In genomic region chr3:197737319-197737649, GRCh38 we compare ENCODE assay signal across 8 cellular contexts. TPM values are rescaled to one million over a fixed set of nuclear protein-coding genes. Genes with fewer than 3 reads are reported as not detected.
DNase-seq lines count a peak whose midpoint lies in the region; ATAC-seq lines count a peak whose summit lies in the region.

No MANE protein-coding gene starts in this region.

- CTCF ChIA-PET in activated CD4-positive, alpha-beta memory T cell treated with anti-CD3 and anti-CD28 coated beads, Interleukin-2, amount 10 ng/mL, durations not matched to agents 7 days and 5 days (lab: Charles Lee): interaction anchor here (1.9 kb wide), 1 partner anchor 25 kb away, joined by 8 read pairs; no protein-coding TSS in a partner anchor

- DNase-seq in NCI-H1105 (lab: John Stamatoyannopoulos, UW) (peak; percentile 59), NCI-H1105 treated with DMSO at 0.1 percent for 48 hours (lab: John Stamatoyannopoulos, UW) (no peak), NCI-H128 (lab: John Stamatoyannopoulos, UW; ENCODE audit: unreplicated experiment) (no peak), NCI-H82 treated with DMSO at 0.1 percent for 48 hours (lab: John Stamatoyannopoulos, UW; ENCODE audit: unreplicated experiment) (no peak)
- DNase-seq in activated CD4-positive, alpha-beta memory T cell treated with anti-CD3 and anti-CD28 coated beads, Interleukin-2, amount 10 ng/mL, durations not matched to agents 7 days and 5 days: no peak
- DNase-seq in stimulated activated naive B cell treated with anti-CD40 and anti-IgM and Interleukin-4, amounts not matched to agents 10 μg/mL and 1 μg/mL and 100 μg/mL, for 72 hours: no peak

- H3K27ac Mint-ChIP-seq in activated CD4-positive, alpha-beta memory T cell treated with anti-CD3 and anti-CD28 coated beads, Interleukin-2, amount 10 ng/mL, durations not matched to agents 7 days and 5 days: peak overlapping the region; percentile 60
- H3K27ac Mint-ChIP-seq in stimulated activated naive B cell treated with anti-CD40 and anti-IgM and Interleukin-4, amounts not matched to agents 10 μg/mL and 1 μg/mL and 100 μg/mL, for 72 hours: peak overlapping the region; percentile 99

- peak overlapping the region; percentile 92 for H3K4me3 Mint-ChIP-seq in activated CD4-positive, alpha-beta memory T cell treated with anti-CD3 and anti-CD28 coated beads, Interleukin-2, amount 10 ng/mL, durations not matched to agents 7 days and 5 days
- peak overlapping the region; percentile 88 to 98 for H3K4me3 Mint-ChIP-seq in stimulated activated naive B cell treated with anti-CD40 and anti-IgM and Interleukin-4, amounts not matched to agents 10 μg/mL and 1 μg/mL and 100 μg/mL, for 72 hours

- H3K4me3 ChIP-seq in iPS-11a (ENCODE audit: low read depth, low read length): peak overlapping the region; percentile 80

- H3K9me3 Mint-ChIP-seq in activated CD4-positive, alpha-beta memory T cell treated with anti-CD3 and anti-CD28 coated beads, Interleukin-2, amount 10 ng/mL, durations not matched to agents 7 days and 5 days: no peaks in the 10 kb centered on the region
- no peaks in the 10 kb centered on the region for H3K9me3 Mint-ChIP-seq in stimulated activated naive B cell treated with anti-CD40 and anti-IgM and Interleukin-4, amounts not matched to agents 10 μg/mL and 1 μg/mL and 100 μg/mL, for 72 hours

- H3K27me3 Mint-ChIP-seq in activated CD4-positive, alpha-beta memory T cell treated with anti-CD3 and anti-CD28 coated beads, Interleukin-2, amount 10 ng/mL, durations not matched to agents 7 days and 5 days: no peaks in the 10 kb centered on the region
- no peaks in the 10 kb centered on the region for H3K27me3 Mint-ChIP-seq in stimulated activated naive B cell treated with anti-CD40 and anti-IgM and Interleukin-4, amounts not matched to agents 10 μg/mL and 1 μg/mL and 100 μg/mL, for 72 hours

- H3K4me1 Mint-ChIP-seq in activated CD4-positive, alpha-beta memory T cell treated with anti-CD3 and anti-CD28 coated beads, Interleukin-2, amount 10 ng/mL, durations not matched to agents 7 days and 5 days: peaks cover 38% of the 10 kb centered on the region
- peaks cover 24 to 51% of the 10 kb centered on the region in 2 donors for H3K4me1 Mint-ChIP-seq in stimulated activated naive B cell treated with anti-CD40 and anti-IgM and Interleukin-4, amounts not matched to agents 10 μg/mL and 1 μg/mL and 100 μg/mL, for 72 hours

- POLR2A ChIA-PET in activated CD4-positive, alpha-beta memory T cell treated with anti-CD3 and anti-CD28 coated beads, Interleukin-2, amount 10 ng/mL, durations not matched to agents 7 days and 5 days (lab: Charles Lee): interaction anchor here (2.0 to 4.1 kb wide), 2 partner anchors 24 to 54 kb away, joined by 9 to 37 read pairs; partner anchors contain the start of gene LRCH3

- no peak for ATAC-seq in stimulated activated naive B cell treated with anti-CD40 and anti-IgM and Interleukin-4, amounts not matched to agents 10 μg/mL and 1 μg/mL and 100 μg/mL, for 72 hours (replicated peaks)
- ATAC-seq in HG02610 (IDR thresholded peaks at IDR 0.05; ENCODE audit: unreplicated experiment): no peak

- H3K36me3 Mint-ChIP-seq in activated CD4-positive, alpha-beta memory T cell treated with anti-CD3 and anti-CD28 coated beads, Interleukin-2, amount 10 ng/mL, durations not matched to agents 7 days and 5 days (ENCODE audit: low read depth): peaks cover 16% of the 10 kb centered on the region
- H3K36me3 Mint-ChIP-seq in stimulated activated naive B cell treated with anti-CD40 and anti-IgM and Interleukin-4, amounts not matched to agents 10 μg/mL and 1 μg/mL and 100 μg/mL, for 72 hours: peaks cover 25 to 39% of the 10 kb centered on the region in 2 donors

RNA-seq across cellular contexts. Expression of gene RUBCN, which starts 0.6 kb away (rescaled TPM):
- 10 to 100 TPM; 46.8 to 47.4 TPM for total RNA-seq in activated CD4-positive, alpha-beta memory T cell treated with anti-CD3 and anti-CD28 coated beads, Interleukin-2, amount 10 ng/mL, durations not matched to agents 7 days and 5 days

RNA-seq across cellular contexts. Expression of gene FYTTD1, which starts 12.4 kb away (rescaled TPM):
- 10 to 100 TPM; 41.7 to 45.1 TPM for total RNA-seq in activated CD4-positive, alpha-beta memory T cell treated with anti-CD3 and anti-CD28 coated beads, Interleukin-2, amount 10 ng/mL, durations not matched to agents 7 days and 5 days

RNA-seq across cellular contexts. Expression of gene LRCH3, which starts 53.8 kb away (rescaled TPM):
- total RNA-seq in activated CD4-positive, alpha-beta memory T cell treated with anti-CD3 and anti-CD28 coated beads, Interleukin-2, amount 10 ng/mL, durations not matched to agents 7 days and 5 days: 10 to 100 TPM; 58.5 to 65.8 TPM
